9 cellular contexts compared by ENCODE assay signal in genomic region chr5:45696206-45696836, GRCh38. TPM values are rescaled to one million over a fixed set of nuclear protein-coding genes. Genes with fewer than 3 reads are reported as not detected.
DNase-seq lines count a peak whose midpoint lies in the region; TF ChIP-seq lines count a peak whose summit lies in the region.
"Had no signal": no experiment of that assay in that cellular context is flagged by ENCODE, and none has a peak within 500 bp of the region (broad histone marks: within the 10 kb centered on the region; RNA-seq: fewer than 3 reads in every experiment).

Gene HCN1 (minus strand): TSS chr5:45696380.

- no peak within 1 kb of the TSS for H3K4me2 ChIP-seq in osteoblast (ENCODE audit: insufficient read depth, low read length)

- H3K36me3 ChIP-seq in H7 (replicated peaks; ENCODE audit: control insufficient read depth, insufficient read depth, low read length) (no peaks in the 10 kb centered on the region), osteoblast (ENCODE audit: insufficient read depth, low read length) (no peaks in the 10 kb centered on the region), uterus (no peaks in the 10 kb centered on the region)

- H4K20me1 ChIP-seq in osteoblast (ENCODE audit: insufficient read depth, low read length), result no peaks in the 10 kb centered on the region

- H3K79me2 ChIP-seq in osteoblast (ENCODE audit: insufficient read depth, low read length), result no peaks in the 10 kb centered on the region

- H3K9me3 ChIP-seq in osteoblast (ENCODE audit: low read depth, low read length), result no peaks in the 10 kb centered on the region
- H3K9me3 ChIP-seq in uterus, result no peaks in the 10 kb centered on the region

- H3K27me3 ChIP-seq in H7 (ENCODE audit: control insufficient read depth, insufficient read depth, low read length), result peaks cover 8% of the 10 kb centered on the region
- H3K27me3 ChIP-seq in osteoblast (ENCODE audit: insufficient read depth, low read length), result peaks cover 6% of the 10 kb centered on the region
- H3K27me3 ChIP-seq in uterus, result peaks cover 8 to 16% of the 10 kb centered on the region in 2 donors

- DNase-seq in DMS53 treated with DMSO at 0.1 percent for 48 hours (lab: John Stamatoyannopoulos, UW; ENCODE audit: unreplicated experiment) (peak; percentile 2), H7 (peak; percentile 76), NCI-H2081 treated with DMSO at 0.1 percent for 48 hours (lab: John Stamatoyannopoulos, UW) (peak; percentile 34), head of caudate nucleus (peak; percentile 51 to 94 (median 84)), osteoblast (ENCODE audit: insufficient read length, low spot score, missing footprints) (peak; percentile 88), uterus (peak; percentile 15 to 32), NK-92 (lab: John Stamatoyannopoulos, UW; ENCODE audit: unreplicated experiment) (no peak)
- DNase-seq in activated naive CD4-positive, alpha-beta T cell treated with anti-CD3 and anti-CD28 coated beads for 36 hours, result peak; percentile 60

- peaks cover 33% of the 10 kb centered on the region for H3K27me3 Mint-ChIP-seq in activated naive CD4-positive, alpha-beta T cell treated with anti-CD3 and anti-CD28 coated beads for 36 hours (ENCODE audit: low read depth)

- H3K4me1 ChIP-seq in osteoblast (ENCODE audit: insufficient read depth, low read length) (no peaks in the 10 kb centered on the region), uterus (peaks cover 0 to 12% of the 10 kb centered on the region in 2 donors)

- H3K4me3 ChIP-seq in H7 (ENCODE audit: insufficient read depth, low read depth, low read length) (peak within 1 kb of the TSS; percentile 52), osteoblast (ENCODE audit: insufficient read depth, low read length) (no peak within 1 kb of the TSS), uterus (no peak within 1 kb of the TSS)

- peak; percentile 49 for TF ChIP-seq CTCF in osteoblast (IDR thresholded peaks at IDR 0.05; ENCODE audit: extremely low read depth, low read depth, low read length)
- TF ChIP-seq CTCF in uterus (IDR thresholded peaks at IDR 0.05), result peak; percentile 23 to 38 (median 36)

- intact Hi-C loops in activated naive CD4-positive, alpha-beta T cell treated with anti-CD3 and anti-CD28 coated beads for 36 hours (cut with micrococcal nuclease), result loop anchor here (1.0 to 10.0 kb wide), 3 partner anchors 658 to 834 kb away; no protein-coding TSS in a partner anchor
- intact Hi-C loops in head of caudate nucleus (cut with DNase I) (no loop called here), uterus (cut with DNase I; ENCODE audit: low total_unique reads) (no loop called here)

- peaks cover 5% of the 10 kb centered on the region for H3K4me1 Mint-ChIP-seq in activated naive CD4-positive, alpha-beta T cell treated with anti-CD3 and anti-CD28 coated beads for 36 hours (ENCODE audit: low read depth)

- no peak for TF ChIP-seq POLR2A in uterus (IDR thresholded peaks at IDR 0.05)

- H2AFZ ChIP-seq in osteoblast (ENCODE audit: low read length), result peak within 1 kb of the TSS; percentile 3

- peaks cover 2% of the 10 kb centered on the region for H3K36me3 Mint-ChIP-seq in activated naive CD4-positive, alpha-beta T cell treated with anti-CD3 and anti-CD28 coated beads for 36 hours (ENCODE audit: low read depth)

- peaks cover 1% of the 10 kb centered on the region for H3K9me3 Mint-ChIP-seq in activated naive CD4-positive, alpha-beta T cell treated with anti-CD3 and anti-CD28 coated beads for 36 hours

- no peak within 1 kb of the TSS for H3K27ac Mint-ChIP-seq in activated naive CD4-positive, alpha-beta T cell treated with anti-CD3 and anti-CD28 coated beads for 36 hours
- H3K27ac Mint-ChIP-seq: stimulated activated naive CD8-positive, alpha-beta T cell treated with anti-CD3 and anti-CD28 coated beads, Interleukin-15, Interleukin-2, amounts not matched to agents 100 ng/mL and 50 ng/mL, for 24 hours had no signal

- CTCF ChIA-PET in activated naive CD4-positive, alpha-beta T cell treated with anti-CD3 and anti-CD28 coated beads for 36 hours (lab: Charles Lee), result interaction anchor here (0.5 to 1.0 kb wide), 3 partner anchors 10 to 468 kb away, joined by 3 to 4 read pairs (median 3); no protein-coding TSS in a partner anchor

- H3K27ac ChIP-seq in osteoblast (ENCODE audit: low read depth, low read length) (no peak within 1 kb of the TSS), uterus (no peak within 1 kb of the TSS)

- H3K4me3 Mint-ChIP-seq in activated naive CD4-positive, alpha-beta T cell treated with anti-CD3 and anti-CD28 coated beads for 36 hours, result no peak within 1 kb of the TSS
- H3K4me3 Mint-ChIP-seq: stimulated activated naive CD8-positive, alpha-beta T cell treated with anti-CD3 and anti-CD28 coated beads, Interleukin-15, Interleukin-2, amounts not matched to agents 100 ng/mL and 50 ng/mL, for 24 hours had no signal

RNA-seq across cellular contexts. Expression of gene HCN1, which starts in this region (rescaled TPM):
- total RNA-seq in H7 (2014; rRNA removed; shearing (Covaris generic)), result 0.59 and 0.73 TPM in 2 replicates
- not detected for total RNA-seq in activated naive CD4-positive, alpha-beta T cell treated with anti-CD3 and anti-CD28 coated beads for 36 hours
- total RNA-seq in osteoblast, result not detected in 2 replicates
- under 1 TPM in 1 of 4 donors, not detected in 3; 0.07 TPM for total RNA-seq in uterus

Comparison
In these comparisons a context has a peak if more than half of its experiments do, and no peak if none do; other contexts are left out.
1. Peak in DNase-seq and H3K4me3 ChIP-seq in H7; RNA of the gene not detected or under 1 TPM.
2. Peak in DNase-seq in activated naive CD4-positive, alpha-beta T cell treated with anti-CD3 and anti-CD28 coated beads for 36 hours; RNA of the gene not detected or under 1 TPM.
3. Peak in DNase-seq in osteoblast; RNA of the gene not detected or under 1 TPM.
4. Peak in DNase-seq in uterus; RNA of the gene not detected or under 1 TPM.